8 cellular contexts compared by ENCODE assay signal in genomic region chr6:30744054-30744805, GRCh38. TPM values are rescaled to one million over a fixed set of nuclear protein-coding genes. Genes with fewer than 3 reads are reported as not detected.
A peak's percentile ranks its signal among the peaks of the same experiment; 100 is the strongest.
DNase-seq lines count a peak whose midpoint lies in the region; ATAC-seq and TF ChIP-seq lines count a peak whose summit lies in the region.

IER3 (minus strand) TSS chr6:30744547; CDS start chr6:30744518, 29 bp downstream.

- H3K27me3 ChIP-seq in BE2C: no peaks in the 10 kb centered on the region

- H3K36me3 ChIP-seq in BE2C: peaks cover 16% of the 10 kb centered on the region

- no peaks in the 10 kb centered on the region for H3K9me3 ChIP-seq in BE2C

- H3K4me1 ChIP-seq in BE2C: peaks cover 5% of the 10 kb centered on the region; the same call in 1 of the 2 replicates

- ATAC-seq in GM21723 (IDR thresholded peaks at IDR 0.05; ENCODE audit: unreplicated experiment) (peak; percentile 40), left lobe of liver (peak; percentile 67), HG03520 (IDR thresholded peaks at IDR 0.05; ENCODE audit: unreplicated experiment) (no peak)

- TF ChIP-seq CTCF in BE2C (IDR thresholded peaks at IDR 0.05; ENCODE audit: low read depth, low read length): peak; percentile 47

- DNase-seq in BE2C (peak; percentile 53), NCI-H2196 (lab: John Stamatoyannopoulos, UW; ENCODE audit: unreplicated experiment) (peak; percentile 85), dedifferentiated amniotic fluid mesenchymal stem cell (ENCODE audit: extremely low spot score) (peak; percentile 88), left lobe of liver (ENCODE audit: low spot score) (peak; percentile 93)
- peak; percentile 86 to 90 for DNase-seq in activated CD4-positive, alpha-beta T cell treated with anti-CD3 and anti-CD28 coated beads for 4 hours
- DNase-seq in stimulated activated CD4-positive, alpha-beta T cell treated with anti-CD3 and anti-CD28 coated beads, Interleukin-1b, Interleukin-23, amount 100 ng/mL, for 4 hours (ENCODE audit: low read depth in 2 of 2): peak; percentile 85 to 92

- H3K4me3 ChIP-seq in BE2C (ENCODE audit: low read depth, low read length): peak within 1 kb of the TSS; percentile 93

RNA-seq across cellular contexts. Expression of gene IER3, which starts in this region (rescaled TPM):
- 6.2 TPM for polyA plus RNA-seq in BE2C (2012; ENCODE audit: insufficient read depth, insufficient read length, low read depth)
- 5.8 TPM for total RNA-seq in left lobe of liver
